Comparison of ENCODE assay signal across 11 cellular contexts in the genomic region with DNA sequence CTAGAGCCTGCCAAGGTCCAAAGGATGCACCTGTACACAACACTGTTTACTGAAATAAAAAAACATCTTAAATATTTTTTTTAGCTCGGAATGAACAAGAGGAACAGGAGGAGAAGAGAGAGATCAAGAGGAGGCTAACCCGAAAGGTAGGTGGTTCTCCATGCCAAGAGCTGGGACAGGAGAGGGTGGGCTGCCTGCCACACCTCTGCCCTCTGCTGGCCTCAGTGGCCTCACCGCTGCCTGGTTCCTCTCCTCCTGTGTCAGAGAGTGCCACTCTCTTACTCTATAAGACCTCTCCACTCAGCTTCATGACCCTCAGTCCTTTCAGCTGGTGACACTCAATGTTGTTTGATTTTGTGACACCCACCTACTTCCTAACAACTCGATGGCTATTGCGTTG. TPM values are rescaled to one million over a fixed set of nuclear protein-coding genes. Genes with fewer than 3 reads are reported as not detected.
DNase-seq lines count a peak whose midpoint lies in the region; ATAC-seq and TF ChIP-seq lines count a peak whose summit lies in the region.
"Had no signal": no experiment of that assay in that cellular context is flagged by ENCODE, and none has a peak within 500 bp of the region (broad histone marks: within the 10 kb centered on the region; RNA-seq: fewer than 3 reads in every experiment).

No MANE protein-coding gene starts in this region.

- H3K27me3 Mint-ChIP-seq in endothelial cell (ENCODE audit: unreplicated experiment) = peaks cover 7% of the 10 kb centered on the region
- no peaks in the 10 kb centered on the region for H3K27me3 Mint-ChIP-seq in stimulated activated memory B cell treated with anti-CD40 and anti-IgM and Interleukin-4, amounts not matched to agents 10 μg/mL and 1 μg/mL and 100 μg/mL, for 72 hours
- H3K27me3 Mint-ChIP-seq in CD4-positive, alpha-beta T cell = no peaks in the 10 kb centered on the region

- no peaks in the 10 kb centered on the region for H3K4me1 Mint-ChIP-seq in endothelial cell (ENCODE audit: unreplicated experiment)
- H3K4me1 Mint-ChIP-seq in stimulated activated memory B cell treated with anti-CD40 and anti-IgM and Interleukin-4, amounts not matched to agents 10 μg/mL and 1 μg/mL and 100 μg/mL, for 72 hours = peaks cover 76% of the 10 kb centered on the region
- peaks cover 17% of the 10 kb centered on the region for H3K4me1 Mint-ChIP-seq in CD4-positive, alpha-beta T cell (ENCODE audit: low read depth)

- no peaks in the 10 kb centered on the region for H3K27me3 ChIP-seq in CD4-positive, alpha-beta T cell (ENCODE audit: control insufficient read depth, insufficient read depth, low read length)

- no peak overlapping the region for H3K27ac ChIP-seq in CD4-positive, alpha-beta T cell (ENCODE audit: low read depth, low read length)

- H3K9me3 ChIP-seq in CD4-positive, alpha-beta T cell (ENCODE audit: control insufficient read depth, low read length) = no peaks in the 10 kb centered on the region

- no peak overlapping the region for H3K4me3 Mint-ChIP-seq in endothelial cell (ENCODE audit: unreplicated experiment)
- no peak overlapping the region for H3K4me3 Mint-ChIP-seq in stimulated activated memory B cell treated with anti-CD40 and anti-IgM and Interleukin-4, amounts not matched to agents 10 μg/mL and 1 μg/mL and 100 μg/mL, for 72 hours
- H3K4me3 Mint-ChIP-seq in CD4-positive, alpha-beta T cell = no peak overlapping the region
- H3K4me3 Mint-ChIP-seq: nephron had no signal

- peaks cover 5% of the 10 kb centered on the region for H3K36me3 Mint-ChIP-seq in endothelial cell (ENCODE audit: low read depth, unreplicated experiment)
- peaks cover 54% of the 10 kb centered on the region for H3K36me3 Mint-ChIP-seq in stimulated activated memory B cell treated with anti-CD40 and anti-IgM and Interleukin-4, amounts not matched to agents 10 μg/mL and 1 μg/mL and 100 μg/mL, for 72 hours
- H3K36me3 Mint-ChIP-seq in CD4-positive, alpha-beta T cell (ENCODE audit: low read depth) = no peaks in the 10 kb centered on the region

- intact Hi-C loops in CD4-positive, alpha-beta T cell (cut with DNase I, micrococcal nuclease) = no loop called here

- no peak for TF ChIP-seq CTCF in endothelial cell (IDR thresholded peaks at IDR 0.05; ENCODE audit: unreplicated experiment)
- no peak for TF ChIP-seq CTCF in CD4-positive, alpha-beta T cell (IDR thresholded peaks at IDR 0.05)

- no peaks in the 10 kb centered on the region for H3K9me3 Mint-ChIP-seq in endothelial cell (ENCODE audit: unreplicated experiment)
- no peaks in the 10 kb centered on the region for H3K9me3 Mint-ChIP-seq in stimulated activated memory B cell treated with anti-CD40 and anti-IgM and Interleukin-4, amounts not matched to agents 10 μg/mL and 1 μg/mL and 100 μg/mL, for 72 hours
- H3K9me3 Mint-ChIP-seq in CD4-positive, alpha-beta T cell = no peaks in the 10 kb centered on the region

- no peak overlapping the region for H3K27ac Mint-ChIP-seq in endothelial cell (ENCODE audit: unreplicated experiment)
- H3K27ac Mint-ChIP-seq in stimulated activated memory B cell treated with anti-CD40 and anti-IgM and Interleukin-4, amounts not matched to agents 10 μg/mL and 1 μg/mL and 100 μg/mL, for 72 hours = peak overlapping the region; percentile 73
- no peak overlapping the region for H3K27ac Mint-ChIP-seq in CD4-positive, alpha-beta T cell

- CTCF ChIA-PET in CD4-positive, alpha-beta T cell (lab: Charles Lee) = no interaction called here

- DNase-seq in activated effector memory CD4-positive, alpha-beta T cell treated with anti-CD3 and anti-CD28 coated beads, Interleukin-2, amount 50 U/mL, for 16 hours = peak; percentile 50
- DNase-seq in activated effector memory CD4-positive, alpha-beta T cell treated with Interleukin-2 at 50 U/mL for 16 hours = no peak
- DNase-seq in NAMALWA (ENCODE audit: low spot score) (peak; percentile 56), endothelial cell (ENCODE audit: low spot score) (peak; percentile 46)
- DNase-seq in CD4-positive, alpha-beta T cell = no peak
- DNase-seq: activated CD4-positive, alpha-beta T cell treated with anti-CD3 and anti-CD28 coated beads for 1 hour; Calu3 had no signal

- ATAC-seq in stimulated activated memory B cell treated with anti-CD40 and anti-IgM and Interleukin-4, amounts not matched to agents 10 μg/mL and 1 μg/mL and 100 μg/mL, for 72 hours = peak; percentile 42
- ATAC-seq in HG02759 (IDR thresholded peaks at IDR 0.05; ENCODE audit: unreplicated experiment) (no peak), GM21367 (IDR thresholded peaks at IDR 0.05; ENCODE audit: unreplicated experiment) (no peak)
- ATAC-seq in CD4-positive, alpha-beta T cell (ENCODE audit: poor library complexity) = no peak

- POLR2A ChIA-PET in CD4-positive, alpha-beta T cell (lab: Charles Lee) = no interaction called here

RNA-seq across cellular contexts. Expression of a gene that starts 50.2 kb away (rescaled TPM):
- 40.4 TPM for total RNA-seq in endothelial cell (ENCODE audit: unreplicated experiment)
- total RNA-seq in CD4-positive, alpha-beta T cell = 10 to 100 TPM; 10.2 to 12.3 TPM

Comparison
In these comparisons a context has a peak if more than half of its experiments do, and no peak if none do; other contexts are left out.
1. DNase-seq: peak in activated effector memory CD4-positive, alpha-beta T cell treated with anti-CD3 and anti-CD28 coated beads, Interleukin-2, amount 50 U/mL, for 16 hours (single experiment), NAMALWA (single experiment) and endothelial cell (single experiment); none in activated effector memory CD4-positive, alpha-beta T cell treated with Interleukin-2 at 50 U/mL for 16 hours (single experiment) and CD4-positive, alpha-beta T cell (0 of 10).